20 cellular contexts compared by ENCODE assay signal in genomic region chr7:36827914-36828313, GRCh38.
"Had no signal": no experiment of that assay in that cellular context is flagged by ENCODE, and none has a peak within 500 bp of the region (broad histone marks: within the 10 kb centered on the region; RNA-seq: fewer than 3 reads in every experiment).

No MANE protein-coding gene starts in this region.

- H3K27ac ChIP-seq: left lung, tibial artery had no signal

- H3K4me3 ChIP-seq: left lung, tibial artery had no signal

- H3K27ac Mint-ChIP-seq: activated B cell treated with CpG ODN at 0.5 μM for 24 hours; activated CD8-positive, alpha-beta T cell treated with anti-CD3 and anti-CD28 coated beads for 36 hours; activated naive CD8-positive, alpha-beta T cell treated with anti-CD3 and anti-CD28 coated beads, Interleukin-2, amount 50 U/mL, for 24 hours; activated T-helper 17 cell treated with anti-CD3 and anti-CD28 coated beads, Interleukin-2, amount 50 U/mL, for 72 hours; nephron progenitor cell had no signal

- H3K9me3 Mint-ChIP-seq: activated B cell treated with CpG ODN at 0.5 μM for 24 hours; activated CD8-positive, alpha-beta T cell treated with anti-CD3 and anti-CD28 coated beads for 36 hours; activated naive CD8-positive, alpha-beta T cell treated with anti-CD3 and anti-CD28 coated beads, Interleukin-2, amount 50 U/mL, for 24 hours; activated T-helper 17 cell treated with anti-CD3 and anti-CD28 coated beads, Interleukin-2, amount 50 U/mL, for 72 hours had no signal

- H3K27me3 Mint-ChIP-seq: activated B cell treated with CpG ODN at 0.5 μM for 24 hours; activated CD8-positive, alpha-beta T cell treated with anti-CD3 and anti-CD28 coated beads for 36 hours; activated naive CD8-positive, alpha-beta T cell treated with anti-CD3 and anti-CD28 coated beads, Interleukin-2, amount 50 U/mL, for 24 hours; activated T-helper 17 cell treated with anti-CD3 and anti-CD28 coated beads, Interleukin-2, amount 50 U/mL, for 72 hours had no signal

- DNase-seq: activated B cell treated with CpG ODN at 0.5 μM for 24 hours; activated CD4-positive, alpha-beta T cell treated with anti-CD3 and anti-CD28 coated beads for 4 hours; activated CD8-positive, alpha-beta T cell treated with anti-CD3 and anti-CD28 coated beads for 36 hours; activated naive CD4-positive, alpha-beta T cell treated with Interleukin-2 at 50 U/mL for 16 hours; activated naive CD8-positive, alpha-beta T cell treated with anti-CD3 and anti-CD28 coated beads, Interleukin-2, amount 50 U/mL, for 24 hours; activated T-cell treated with anti-CD3 and anti-CD28 coated beads, Interleukin-2, amount 50 U/mL, for 1 hour; effector CD4-positive, alpha-beta T cell; foreskin melanocyte; glutamatergic neuron; hippocampal formation; islet precursor cell; left lung; midbrain; nephron progenitor cell; posterior cingulate gyrus; retina; stimulated activated CD8-positive, alpha-beta memory T cell treated with anti-CD3 and anti-CD28 coated beads, Interleukin-4, amount 100 ng/mL, for 48 hours; stimulated activated naive CD4-positive, alpha-beta T cell; tibial artery had no signal

- H3K4me1 ChIP-seq: left lung, tibial artery had no signal

- ATAC-seq: activated CD8-positive, alpha-beta T cell treated with anti-CD3 and anti-CD28 coated beads for 36 hours; activated naive CD8-positive, alpha-beta T cell treated with anti-CD3 and anti-CD28 coated beads, Interleukin-2, amount 50 U/mL, for 24 hours; activated T-helper 17 cell treated with anti-CD3 and anti-CD28 coated beads, Interleukin-2, amount 50 U/mL, for 72 hours; left lung had no signal

- H3K4me1 Mint-ChIP-seq: activated B cell treated with CpG ODN at 0.5 μM for 24 hours; activated naive CD8-positive, alpha-beta T cell treated with anti-CD3 and anti-CD28 coated beads, Interleukin-2, amount 50 U/mL, for 24 hours; activated T-helper 17 cell treated with anti-CD3 and anti-CD28 coated beads, Interleukin-2, amount 50 U/mL, for 72 hours; nephron progenitor cell had no signal

- H3K27me3 ChIP-seq: left lung, tibial artery had no signal

- H3K4me3 Mint-ChIP-seq: activated B cell treated with CpG ODN at 0.5 μM for 24 hours; activated CD8-positive, alpha-beta T cell treated with anti-CD3 and anti-CD28 coated beads for 36 hours; activated naive CD8-positive, alpha-beta T cell treated with anti-CD3 and anti-CD28 coated beads, Interleukin-2, amount 50 U/mL, for 24 hours; activated T-helper 17 cell treated with anti-CD3 and anti-CD28 coated beads, Interleukin-2, amount 50 U/mL, for 72 hours; nephron progenitor cell had no signal

- H3K36me3 ChIP-seq: left lung, tibial artery had no signal
